8 cellular contexts compared by ENCODE assay signal in genomic region chr17:1532836-1533602, GRCh38. TPM values are rescaled to one million over a fixed set of nuclear protein-coding genes. Genes with fewer than 3 reads are reported as not detected.
DNase-seq lines count a peak whose midpoint lies in the region; ATAC-seq and TF ChIP-seq lines count a peak whose summit lies in the region.

No MANE protein-coding gene starts in this region.

- H3K27me3 ChIP-seq in A673 (replicated peaks; ENCODE audit: insufficient read depth, low read depth, low read length, poor library complexity), result no peaks in the 10 kb centered on the region

- H3K4me1 ChIP-seq in A673 (ENCODE audit: insufficient read depth, low read length, poor library complexity, severe bottlenecking) (no peaks in the 10 kb centered on the region), HEK293 (ENCODE audit: control insufficient read depth, insufficient read depth, low read length) (no peaks in the 10 kb centered on the region)

- H3K4me3 ChIP-seq in A673 (ENCODE audit: low read depth, low read length, poor library complexity, severe bottlenecking) (no peak overlapping the region), HEK293 (ENCODE audit: low read depth, low read length) (no peak overlapping the region), epithelial cell of esophagus (ENCODE audit: low read length) (no peak overlapping the region)

- CTCF ChIA-PET in A673 (lab: Charles Lee) (interaction anchor here (0.6 to 1.3 kb wide), 2 partner anchors 35 to 168 kb away, joined by 3 to 12 read pairs; no protein-coding TSS in a partner anchor), HEK293 (lab: Yijun Ruan, JAX) (interaction anchor here (0.5 to 2.9 kb wide), 27 partner anchors 9 to 313 kb away, joined by 3 to 15 read pairs (median 4); partner anchors contain the start of gene INPP5K)

- peak; percentile 49 for DNase-seq in A673 (ENCODE audit: low spot score)
- peak; percentile 19 for DNase-seq in activated CD4-positive, alpha-beta T cell treated with anti-CD3 and anti-CD28 coated beads for 1 hour
- peak; percentile 30 for DNase-seq in epithelial cell of esophagus (ENCODE audit: low read depth)
- DNase-seq in stimulated activated CD4-positive, alpha-beta T cell treated with anti-CD3 and anti-CD28 coated beads, Interleukin-12 subunit alpha, Interleukin-12 subunit beta, amount 100 ng/mL, for 48 hours (ENCODE audit: low read depth in 2 of 3, low spot score in 1 of 3), result peak; percentile 16 to 22 (median 16)
- DNase-seq in NCI-H2107 treated with DMSO at 0.1 percent for 48 hours (lab: John Stamatoyannopoulos, UW; ENCODE audit: unreplicated experiment), result no peak
- DNase-seq in middle frontal gyrus (ENCODE audit: extremely low spot score, low spot score), result no peak

- H3K27ac ChIP-seq in A673 (ENCODE audit: low read depth, low read length, poor library complexity, severe bottlenecking), result no peak overlapping the region
- no peak overlapping the region for H3K27ac ChIP-seq in HEK293 (ENCODE audit: extremely low read depth, low read depth, low read length)

- intact Hi-C loops in A673 (cut with micrococcal nuclease; ENCODE audit: unreplicated experiment), result no loop called here

- H3K36me3 ChIP-seq in A673 (ENCODE audit: insufficient read depth, low read length, poor library complexity, severe bottlenecking) (peaks cover 34% of the 10 kb centered on the region), HEK293 (ENCODE audit: control insufficient read depth in 2 of 2, insufficient read depth in 1 of 2, low read length in 2 of 2) (peaks cover 52 to 84% of the 10 kb centered on the region in 2 experiments)

- TF ChIP-seq CTCF in A673 (conservative IDR thresholded peaks at IDR 0.05; ENCODE audit: low read depth, low read length) (peak; percentile 59), HEK293 (tag by site-specific recombination; IDR thresholded peaks at IDR 0.05) (no peak), epithelial cell of esophagus (IDR thresholded peaks at IDR 0.05; ENCODE audit: insufficient read depth, low read depth, low read length, missing control alignments) (peak; percentile 30)

- no peak for ATAC-seq in GM19023 (IDR thresholded peaks at IDR 0.05; ENCODE audit: unreplicated experiment)

- no TSS peak for BruUV-seq in A673 (replicated peaks; lab: Mats Ljungman, UMichigan)

- POLR2A ChIA-PET in A673 (lab: Charles Lee; ENCODE audit: low non-redundant PET) (interaction anchor here (0.5 kb wide), 1 partner anchor 30 kb away, joined by 3 read pairs; no protein-coding TSS in a partner anchor), HEK293 (lab: Yijun Ruan, JAX) (interaction anchor here (0.8 to 2.8 kb wide), 2 partner anchors 17 to 151 kb away, joined by 3 to 17 read pairs; partner anchors contain the start of gene INPP5K)

- no peaks in the 10 kb centered on the region for H3K9me3 ChIP-seq in A673 (ENCODE audit: low read depth, low read length, poor library complexity, severe bottlenecking)
- no peaks in the 10 kb centered on the region for H3K9me3 ChIP-seq in HEK293 (ENCODE audit: control insufficient read depth, insufficient read depth, low read depth, low read length)

TF ChIP-seq in HEK293, 187 proteins besides CTCF, POLR2A, EP300 and RAD21:
- TF ChIP-seq ZNF324 (tag by site-specific recombination; IDR thresholded peaks at IDR 0.05) (no peak), ZNF654 (tag by site-specific recombination; IDR thresholded peaks at IDR 0.05; ENCODE audit: low read depth) (peak; percentile 47)
TF ChIP-seq in HEK293: peak in this region for 1.

RNA-seq across cellular contexts. Expression of gene INPP5K, which starts 16.6 kb away (rescaled TPM):
- 26.2 and 27.5 TPM in 2 replicates for total RNA-seq in A673 (2021)

RNA-seq across cellular contexts. Expression of gene PITPNA, which starts 29.6 kb away (rescaled TPM):
- total RNA-seq in A673 (2021), result 75.7 and 93.1 TPM in 2 replicates

RNA-seq across cellular contexts. Expression of gene MYO1C, which starts 40.5 kb away (rescaled TPM):
- total RNA-seq in A673 (2021), result 101 and 103 TPM in 2 replicates

Comparison
In these comparisons a context has a peak if more than half of its experiments do, and no peak if none do; other contexts are left out.
1. DNase-seq: peak in A673 (single experiment), activated CD4-positive, alpha-beta T cell treated with anti-CD3 and anti-CD28 coated beads for 1 hour (single experiment), epithelial cell of esophagus (single experiment) and stimulated activated CD4-positive, alpha-beta T cell treated with anti-CD3 and anti-CD28 coated beads, Interleukin-12 subunit alpha, Interleukin-12 subunit beta, amount 100 ng/mL, for 48 hours (3 of 3); none in NCI-H2107 treated with DMSO at 0.1 percent for 48 hours (single experiment) and middle frontal gyrus (single experiment).